ENCODE assay signal across 12 cellular contexts in the genomic region with DNA sequence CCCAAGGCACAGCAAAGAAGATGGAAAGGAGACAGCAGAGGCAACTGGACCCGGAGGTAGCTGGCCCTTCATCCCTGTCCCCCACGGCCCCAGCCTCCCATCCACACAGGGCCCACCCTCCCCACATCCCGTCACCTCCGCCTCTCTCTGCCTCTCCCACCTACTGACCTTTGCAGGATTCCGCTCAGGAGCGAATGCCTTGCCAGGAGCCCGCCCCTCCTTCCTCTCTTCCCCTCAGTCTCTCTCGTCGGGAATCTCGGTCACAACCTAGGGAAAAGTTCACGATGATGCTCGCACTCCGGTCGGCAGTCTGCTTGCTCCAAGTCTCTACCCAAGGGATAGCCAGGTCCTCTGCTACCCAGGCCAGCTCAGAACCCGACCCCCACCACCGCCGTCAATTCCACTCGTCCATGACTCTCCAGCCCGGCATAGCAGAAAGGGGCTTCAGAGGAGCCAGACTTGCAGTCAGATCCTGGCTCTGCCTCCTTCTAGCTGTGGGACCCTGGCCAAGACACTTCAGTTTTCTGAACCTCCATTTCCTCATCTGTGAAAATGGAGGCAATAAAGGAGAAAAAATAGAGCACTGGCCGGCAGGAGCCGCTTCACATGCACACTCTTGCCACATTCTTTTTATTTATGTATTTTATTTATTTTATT. TPM values are rescaled to one million over a fixed set of nuclear protein-coding genes. Genes with fewer than 3 reads are reported as not detected.
A peak's percentile ranks its signal among the peaks of the same experiment; 100 is the strongest.
DNase-seq lines count a peak whose midpoint lies in the region; ATAC-seq and TF ChIP-seq lines count a peak whose summit lies in the region.
"Had no signal": no experiment of that assay in that cellular context is flagged by ENCODE, and none has a peak within 500 bp of the region (broad histone marks: within the 10 kb centered on the region; RNA-seq: fewer than 3 reads in every experiment).

No MANE protein-coding gene starts in this region.

- ATAC-seq in heart right ventricle = peak in 4 of 8 donors; percentile 9 to 50 (median 27)
- ATAC-seq in left ventricle myocardium superior = no peak
- no peak for ATAC-seq in activated T-helper 17 cell treated with anti-CD3 and anti-CD28 coated beads, Interleukin-2, amount 50 U/mL, for 72 hours (replicated peaks)
- ATAC-seq in GM19463 (IDR thresholded peaks at IDR 0.05; ENCODE audit: unreplicated experiment) = no peak
- no peak for ATAC-seq in activated T-cell treated with anti-CD3 and anti-CD28 coated beads, Interleukin-2, amount 50 U/mL, for 72 hours (replicated peaks in 1 of 2)

- no peak overlapping the region for H3K4me2 ChIP-seq in neural progenitor cell

- H3K4me3 Mint-ChIP-seq in activated T-helper 17 cell treated with anti-CD3 and anti-CD28 coated beads, Interleukin-2, amount 50 U/mL, for 72 hours = no peak overlapping the region
- H3K4me3 Mint-ChIP-seq in neural progenitor cell (no peak overlapping the region), type B pancreatic cell (peak overlapping the region; percentile 34)
- no peak overlapping the region for H3K4me3 Mint-ChIP-seq in activated T-cell treated with anti-CD3 and anti-CD28 coated beads, Interleukin-2, amount 50 U/mL, for 72 hours
- H3K4me3 Mint-ChIP-seq: activated CD4-positive, alpha-beta memory T cell treated with anti-CD3 and anti-CD28 coated beads for 36 hours had no signal

- H3K36me3 ChIP-seq in heart right ventricle = peaks cover 0 to 72% (median 46%) of the 10 kb centered on the region in 9 donors
- H3K36me3 ChIP-seq in neural progenitor cell = no peaks in the 10 kb centered on the region

- H3K27me3 Mint-ChIP-seq in activated T-helper 17 cell treated with anti-CD3 and anti-CD28 coated beads, Interleukin-2, amount 50 U/mL, for 72 hours = no peaks in the 10 kb centered on the region
- H3K27me3 Mint-ChIP-seq in neural progenitor cell (ENCODE audit: insufficient read depth, low read depth) = peaks cover 13% of the 10 kb centered on the region
- H3K27me3 Mint-ChIP-seq in type B pancreatic cell = no peaks in the 10 kb centered on the region
- no peaks in the 10 kb centered on the region for H3K27me3 Mint-ChIP-seq in activated T-cell treated with anti-CD3 and anti-CD28 coated beads, Interleukin-2, amount 50 U/mL, for 72 hours (ENCODE audit: low read depth)
- H3K27me3 Mint-ChIP-seq: activated CD4-positive, alpha-beta memory T cell treated with anti-CD3 and anti-CD28 coated beads for 36 hours had no signal

- no peaks in the 10 kb centered on the region for H3F3A ChIP-seq in neural progenitor cell (ENCODE audit: low read depth)

- peaks cover 77% of the 10 kb centered on the region for H3K36me3 Mint-ChIP-seq in activated T-helper 17 cell treated with anti-CD3 and anti-CD28 coated beads, Interleukin-2, amount 50 U/mL, for 72 hours (ENCODE audit: low read depth)
- H3K36me3 Mint-ChIP-seq in neural progenitor cell (peaks cover 26% of the 10 kb centered on the region), type B pancreatic cell (peaks cover 38% of the 10 kb centered on the region)
- peaks cover 5 to 7% of the 10 kb centered on the region in 2 donors for H3K36me3 Mint-ChIP-seq in activated T-cell treated with anti-CD3 and anti-CD28 coated beads, Interleukin-2, amount 50 U/mL, for 72 hours (ENCODE audit: insufficient read depth in 2 of 2)

- H3K79me2 ChIP-seq in neural progenitor cell (ENCODE audit: low read depth) = no peaks in the 10 kb centered on the region

- H3K27me3 ChIP-seq in heart right ventricle (no peaks in the 10 kb centered on the region), neural progenitor cell (no peaks in the 10 kb centered on the region)

- H3K4me3 ChIP-seq in heart right ventricle (peak overlapping the region in 2 of 10 donors; percentile 6 to 9), neural progenitor cell (no peak overlapping the region)

- H3K4me1 ChIP-seq in heart right ventricle = peaks cover 44 to 68% (median 57%) of the 10 kb centered on the region in 9 donors
- H3K4me1 ChIP-seq in neural progenitor cell = peaks cover 4% of the 10 kb centered on the region

- peak overlapping the region in 9 of 10 donors; percentile 10 to 100 (median 43) for H3K27ac ChIP-seq in heart right ventricle
- no peak overlapping the region for H3K27ac ChIP-seq in neural progenitor cell

- no peak overlapping the region for H3K9ac ChIP-seq in neural progenitor cell

- H3K9me3 Mint-ChIP-seq in activated T-helper 17 cell treated with anti-CD3 and anti-CD28 coated beads, Interleukin-2, amount 50 U/mL, for 72 hours = no peaks in the 10 kb centered on the region
- H3K9me3 Mint-ChIP-seq in neural progenitor cell (peaks cover 4% of the 10 kb centered on the region), type B pancreatic cell (no peaks in the 10 kb centered on the region)
- H3K9me3 Mint-ChIP-seq in activated T-cell treated with anti-CD3 and anti-CD28 coated beads, Interleukin-2, amount 50 U/mL, for 72 hours = no peaks in the 10 kb centered on the region
- H3K9me3 Mint-ChIP-seq: activated CD4-positive, alpha-beta memory T cell treated with anti-CD3 and anti-CD28 coated beads for 36 hours had no signal

- WGBS in heart right ventricle, 2 donors = 38% methylated on average over 20 to 21 of the region's 21 CpGs

- H4K20me1 ChIP-seq in neural progenitor cell (ENCODE audit: low read depth) = no peaks in the 10 kb centered on the region

- H2AFZ ChIP-seq in neural progenitor cell (replicated peaks) = no peak overlapping the region

- DNase-seq in heart right ventricle (no peak), left ventricle myocardium superior (no peak), neural progenitor cell (ENCODE audit: low spot score) (no peak), type B pancreatic cell (ENCODE audit: extremely low spot score, unreplicated experiment) (no peak)
- no peak for DNase-seq in activated T-cell treated with anti-CD3 and anti-CD28 coated beads, Interleukin-2, amount 50 U/mL, for 72 hours
- no peak for DNase-seq in activated effector memory CD4-positive, alpha-beta T cell treated with anti-CD3 and anti-CD28 coated beads, Interleukin-2, amount 50 U/mL, for 16 hours
- DNase-seq: activated CD4-positive, alpha-beta memory T cell treated with anti-CD3 and anti-CD28 coated beads for 36 hours; DND-41; NCI-H524 treated with DMSO at 0.1 percent for 48 hours; stimulated activated CD4-positive, alpha-beta T cell treated with anti-CD3 and anti-CD28 coated beads, Interleukin-12 subunit alpha, Interleukin-12 subunit beta, amount 100 ng/mL, for 4 hours had no signal

- peak overlapping the region; percentile 55 for H3K27ac Mint-ChIP-seq in activated T-helper 17 cell treated with anti-CD3 and anti-CD28 coated beads, Interleukin-2, amount 50 U/mL, for 72 hours
- H3K27ac Mint-ChIP-seq in neural progenitor cell (peak overlapping the region; percentile 47), type B pancreatic cell (peak overlapping the region; percentile 70)
- H3K27ac Mint-ChIP-seq in activated T-cell treated with anti-CD3 and anti-CD28 coated beads, Interleukin-2, amount 50 U/mL, for 72 hours = no peak overlapping the region
- H3K27ac Mint-ChIP-seq: activated CD4-positive, alpha-beta memory T cell treated with anti-CD3 and anti-CD28 coated beads for 36 hours had no signal

- H3K9me3 ChIP-seq in heart right ventricle = no peaks in the 10 kb centered on the region
- no peaks in the 10 kb centered on the region for H3K9me3 ChIP-seq in neural progenitor cell (ENCODE audit: low read depth)

- H3K4me1 Mint-ChIP-seq in activated T-helper 17 cell treated with anti-CD3 and anti-CD28 coated beads, Interleukin-2, amount 50 U/mL, for 72 hours = peaks cover 18% of the 10 kb centered on the region
- H3K4me1 Mint-ChIP-seq in neural progenitor cell (peaks cover 31% of the 10 kb centered on the region), type B pancreatic cell (ENCODE audit: unreplicated experiment) (peaks cover 27% of the 10 kb centered on the region)
- H3K4me1 Mint-ChIP-seq in activated T-cell treated with anti-CD3 and anti-CD28 coated beads, Interleukin-2, amount 50 U/mL, for 72 hours (ENCODE audit: low read depth) = peaks cover 26% of the 10 kb centered on the region

- intact Hi-C loops in heart right ventricle (cut with DNase I) (no loop called here), left ventricle myocardium superior (cut with micrococcal nuclease) (no loop called here)

- TF ChIP-seq CTCF in heart right ventricle (IDR thresholded peaks at IDR 0.05) (no peak), neural progenitor cell (IDR thresholded peaks at IDR 0.05) (no peak), type B pancreatic cell (conservative IDR thresholded peaks at IDR 0.05) (no peak)

RNA-seq across cellular contexts. Expression of a gene that starts 10.2 kb away (rescaled TPM):
- total RNA-seq in heart right ventricle (100 to 1,000 TPM; 259 to 447 (median 386) TPM), left ventricle myocardium superior (354 TPM), neural progenitor cell (ENCODE audit: low replicate concordance) (14.9 and 15.0 TPM in 2 replicates), type B pancreatic cell (ENCODE audit: low replicate concordance) (302 and 656 TPM in 2 replicates)
- polyA plus RNA-seq in heart right ventricle = 100 to 1,000 TPM; 101 to 113 TPM
- total RNA-seq in activated T-helper 17 cell treated with anti-CD3 and anti-CD28 coated beads, Interleukin-2, amount 50 U/mL, for 72 hours = 100 to 1,000 TPM; 155 to 336 TPM
- total RNA-seq in activated T-cell treated with anti-CD3 and anti-CD28 coated beads, Interleukin-2, amount 50 U/mL, for 72 hours = 100 to 1,000 TPM in 1 of 2 donors, 10 to 100 TPM in 1; 80.3 to 131 TPM

RNA-seq across cellular contexts. Expression of a gene that starts 37.3 kb away (rescaled TPM):
- 1,000 to 10,000 TPM in 5 of 10 donors, 100 to 1,000 TPM in 5; 784 to 1,131 (median 1,002) TPM for total RNA-seq in heart right ventricle
- polyA plus RNA-seq in heart right ventricle = 1,000 to 10,000 TPM in 1 of 2 donors, 100 to 1,000 TPM in 1; 555 to 1,173 TPM
- total RNA-seq in left ventricle myocardium superior = 804 TPM
- 1,000 to 10,000 TPM; 1,690 to 1,865 TPM for total RNA-seq in activated T-helper 17 cell treated with anti-CD3 and anti-CD28 coated beads, Interleukin-2, amount 50 U/mL, for 72 hours
- total RNA-seq in neural progenitor cell (ENCODE audit: low replicate concordance) = 2,358 and 3,183 TPM in 2 replicates
- total RNA-seq in type B pancreatic cell (ENCODE audit: low replicate concordance) = 1,846 and 2,051 TPM in 2 replicates
- total RNA-seq in activated T-cell treated with anti-CD3 and anti-CD28 coated beads, Interleukin-2, amount 50 U/mL, for 72 hours = 1,000 to 10,000 TPM; 2,565 to 2,667 TPM

RNA-seq across cellular contexts. Expression of a gene that starts 54.9 kb away (rescaled TPM):
- total RNA-seq in heart right ventricle = 10 to 100 TPM in 8 of 10 donors, 1 to 10 TPM in 2; 8.2 to 17.9 (median 12.3) TPM
- polyA plus RNA-seq in heart right ventricle = 10 to 100 TPM in 1 of 2 donors, 1 to 10 TPM in 1; 9.3 to 19.2 TPM
- 12.3 TPM for total RNA-seq in left ventricle myocardium superior
- total RNA-seq in activated T-helper 17 cell treated with anti-CD3 and anti-CD28 coated beads, Interleukin-2, amount 50 U/mL, for 72 hours = 10 to 100 TPM; 23.8 to 25.7 TPM
- 4.8 and 23.1 TPM in 2 replicates for total RNA-seq in neural progenitor cell (ENCODE audit: low replicate concordance)
- total RNA-seq in type B pancreatic cell (ENCODE audit: low replicate concordance) = 15.0 and 22.1 TPM in 2 replicates
- 10 to 100 TPM; 32.8 to 36.8 TPM for total RNA-seq in activated T-cell treated with anti-CD3 and anti-CD28 coated beads, Interleukin-2, amount 50 U/mL, for 72 hours
